In genomic region chr19:35256566-35256965, GRCh38 we compare ENCODE assay signal across 27 cellular contexts. TPM values are rescaled to one million over a fixed set of nuclear protein-coding genes. Genes with fewer than 3 reads are reported as not detected.
DNase-seq lines count a peak whose midpoint lies in the region; ATAC-seq, FAIRE-seq and TF ChIP-seq lines count a peak whose summit lies in the region.
"Had no signal": no experiment of that assay in that cellular context is flagged by ENCODE, and none has a peak within 500 bp of the region (broad histone marks: within the 10 kb centered on the region; RNA-seq: fewer than 3 reads in every experiment).

No MANE protein-coding gene starts in this region.

- TF ChIP-seq RAD21 in GM12878 (IDR thresholded peaks at IDR 0.05; ENCODE audit: insufficient read depth, low read depth, low read length): no peak

- peak overlapping the region; percentile 48 for H3K27ac Mint-ChIP-seq in type B pancreatic cell

- H3K4me3 ChIP-seq in heart right ventricle (no peak overlapping the region), GM12878 (no peak overlapping the region)
- H3K4me3 ChIP-seq: BLaER1, MG63, SJCRH30 had no signal

- no TSS peak for BruUV-seq in GM12878 (replicated peaks; lab: Mats Ljungman, UMichigan)

- no peak overlapping the region for H3K27ac ChIP-seq in heart right ventricle
- H3K27ac ChIP-seq in GM12878 (ENCODE audit: control insufficient read depth, insufficient read depth): no peak overlapping the region
- H3K27ac ChIP-seq: 22Rv1, BLaER1, SJCRH30 had no signal

- RAD21 ChIA-PET in GM12878 (lab: Charles Lee; ENCODE audit: unreplicated experiment): interaction anchor here (1.2 kb wide), 1 partner anchor 8 kb away, joined by 3 read pairs; no protein-coding TSS in a partner anchor

- no peak overlapping the region for H3K4me3 Mint-ChIP-seq in type B pancreatic cell

- TF ChIP-seq POLR2A in GM12878 (IDR thresholded peaks at IDR 0.05; ENCODE audit: low read depth, low read length): no peak

- peaks cover 14% of the 10 kb centered on the region for H3K4me1 Mint-ChIP-seq in type B pancreatic cell (ENCODE audit: unreplicated experiment)

- no peaks in the 10 kb centered on the region; the same call in none of the 2 replicates for H3K79me2 ChIP-seq in GM12878 (ENCODE audit: control insufficient read depth, insufficient read depth, low read length)

- H3K9me3 Mint-ChIP-seq in type B pancreatic cell: no peaks in the 10 kb centered on the region
- H3K9me3 Mint-ChIP-seq: CD8-positive, alpha-beta memory T cell had no signal

- no peak overlapping the region for H2AFZ ChIP-seq in GM12878 (ENCODE audit: control insufficient read depth, low read depth, low read length)

- H4K20me1 ChIP-seq in GM12878 (ENCODE audit: control insufficient read depth, insufficient read depth): no peaks in the 10 kb centered on the region
- H4K20me1 ChIP-seq: BLaER1 had no signal

- in situ Hi-C loops in GM12878 (cut with MboI): no loop called here

- H3K36me3 ChIP-seq in heart right ventricle (no peaks in the 10 kb centered on the region), GM12878 (ENCODE audit: control insufficient read depth in 2 of 2, insufficient read depth in 2 of 2, low read length in 1 of 2) (peaks cover 4% of the 10 kb centered on the region in 2 experiments; a peak in 3 of 4 replicates)
- H3K36me3 ChIP-seq: BLaER1, MG63, SJCRH30 had no signal

- TF ChIP-seq EP300 in GM12878 (IDR thresholded peaks at IDR 0.05; ENCODE audit: borderline replicate concordance in 1 of 2, control insufficient read depth in 1 of 2, low read depth in 2 of 2, low read length in 2 of 2): no peak

- no peaks in the 10 kb centered on the region for H3K27me3 Mint-ChIP-seq in type B pancreatic cell
- H3K27me3 Mint-ChIP-seq: CD8-positive, alpha-beta memory T cell had no signal

- no peak for FAIRE-seq in GM12878 (lab: Jason Lieb, UNC)
- FAIRE-seq: G401.6, GM19239, H1, RCC 7860 had no signal

- DNase-seq in activated CD4-positive, CD25-positive, alpha-beta regulatory T cell treated with anti-CD3 and anti-CD28 coated beads, Interleukin-2, amount 50 U/mL, for 72 hours: peak; percentile 17
- DNase-seq in cardiac septum (ENCODE audit: low spot score) (peak; percentile 12), heart right ventricle (no peak), GM12878 (ENCODE audit: low read depth, low spot score) (no peak), type B pancreatic cell (ENCODE audit: extremely low spot score, unreplicated experiment) (no peak), GF-D8 (lab: John Stamatoyannopoulos, UW) (no peak)
- DNase-seq: ACHN; Calu3; CD8-positive, alpha-beta memory T cell; MG63; NCI-H1417 treated with DMSO at 0.1 percent for 48 hours; NCI-H187; NCI-H2107; NCI-H446 treated with DMSO at 0.1 percent for 48 hours; NCI-H526 treated with DMSO at 0.1 percent for 48 hours; OCI-M1; SJCRH30 had no signal

- CTCF ChIA-PET in GM12878 (lab: Yijun Ruan, JAX): interaction anchor here (0.7 kb wide), 1 partner anchor 212 kb away, joined by 3 read pairs; no protein-coding TSS in a partner anchor

- POLR2A ChIA-PET in GM12878 (lab: Charles Lee): no interaction called here

- no peaks in the 10 kb centered on the region for H3K9me3 ChIP-seq in heart right ventricle
- H3K9me3 ChIP-seq in GM12878 (replicated peaks; ENCODE audit: control insufficient read depth, insufficient read depth, low read length): no peaks in the 10 kb centered on the region
- H3K9me3 ChIP-seq: BLaER1, MG63, SJCRH30 had no signal

- no peak overlapping the region for H3K9ac ChIP-seq in GM12878 (ENCODE audit: control insufficient read depth, insufficient read depth, low read length)
- H3K9ac ChIP-seq: BLaER1 had no signal

- ATAC-seq in activated CD4-positive, CD25-positive, alpha-beta regulatory T cell treated with anti-CD3 and anti-CD28 coated beads, Interleukin-2, amount 50 U/mL, for 24 hours: no peak
- ATAC-seq in heart right ventricle: no peak
- no peak for ATAC-seq in GM12878
- ATAC-seq in HG02970 (IDR thresholded peaks at IDR 0.05; ENCODE audit: low FRiP score, unreplicated experiment): no peak

- intact Hi-C loops in cardiac septum (cut with DNase I): no loop called here
- intact Hi-C loops in heart right ventricle (cut with DNase I): loop anchor here in 1 of 10 donors (10.0 kb wide), 1 partner anchor 102 kb away; the partner anchor contains the start of gene FXYD5
- intact Hi-C loops in GM12878 (cut with micrococcal nuclease; ENCODE audit: unreplicated experiment): no loop called here

- no peak overlapping the region for H3K4me2 ChIP-seq in GM12878 (ENCODE audit: control insufficient read depth, insufficient read depth)
- H3K4me2 ChIP-seq: BLaER1 had no signal

- TF ChIP-seq CTCF in heart right ventricle (IDR thresholded peaks at IDR 0.05) (no peak), GM12878 (IDR thresholded peaks at IDR 0.05 in 2 of 3, conservative IDR thresholded peaks at IDR 0.05 in 1 of 3; ENCODE audit: control insufficient read depth in 2 of 3, extremely low read depth in 1 of 3, insufficient read depth in 1 of 3, low read depth in 3 of 3, low read length in 3 of 3) (no peak), type B pancreatic cell (conservative IDR thresholded peaks at IDR 0.05) (no peak)

- SMC1A ChIA-PET in GM12878 (lab: Charles Lee; ENCODE audit: uncharacterized antibody, unreplicated experiment): interaction anchor here (0.9 to 1.1 kb wide), 3 partner anchors 16 to 119 kb away, joined by 3 to 6 read pairs (median 3); no protein-coding TSS in a partner anchor

- H3K27me3 ChIP-seq in heart right ventricle (peaks cover 0 to 15% (median 0%) of the 10 kb centered on the region in 7 donors), GM12878 (replicated peaks in 1 of 2; ENCODE audit: control insufficient read depth in 2 of 2, insufficient read depth in 2 of 2, low read length in 1 of 2) (no peaks in the 10 kb centered on the region)
- H3K27me3 ChIP-seq: BLaER1, MG63 had no signal

- H3K36me3 Mint-ChIP-seq in type B pancreatic cell: peaks cover 7% of the 10 kb centered on the region

- H3K4me1 ChIP-seq in heart right ventricle (peaks cover 0 to 33% (median 12%) of the 10 kb centered on the region in 9 donors), GM12878 (ENCODE audit: control insufficient read depth, insufficient read depth, low read length) (no peaks in the 10 kb centered on the region)
- H3K4me1 ChIP-seq: SJCRH30 had no signal

- WGBS in heart right ventricle, 2 donors: 69 to 76% methylated on average over 2 of the region's 2 CpGs
- WGBS in GM12878 (ENCODE audit: insufficient coverage, insufficient replicate concordance, low lambda C conversion rate, missing lambda C conversion rate): 4% methylated on average over 2 of the region's 2 CpGs

RNA-seq across cellular contexts. Expression of gene LSR, which starts 7.8 kb away (rescaled TPM):
- total RNA-seq in cardiac septum: 3.4 TPM
- total RNA-seq in heart right ventricle: 1 to 10 TPM; 3.2 to 8.7 (median 5.2) TPM
- polyA plus RNA-seq in heart right ventricle: 10 to 100 TPM; 10.2 to 10.4 TPM
- 33.1 and 34.6 TPM in 2 replicates for total RNA-seq in GM12878 (2013; cell fraction: nucleolus; rRNA removed)
- total RNA-seq in GM12878 (2014; rRNA removed): 36.9 and 48.1 TPM in 2 replicates
- 7.5 and 14.4 TPM in 2 replicates for total RNA-seq in GM12878 (2014; rRNA removed; fragmentation: Illumina TruSeq; extraction: Trizol)
- total RNA-seq in GM12878 (2021): 44.1 and 48.8 TPM in 2 replicates
- 7.4 TPM for polyA plus RNA-seq in GM12878 (2011; ENCODE audit: low read depth)
- 6.1 and 24.3 TPM in 2 replicates for polyA plus RNA-seq in GM12878 (2011; rRNA removed)
- polyA plus RNA-seq in GM12878 (2011; cell fraction: cytosol; rRNA removed): 22.8 and 24.7 TPM in 2 replicates
- polyA plus RNA-seq in GM12878 (2011; cell fraction: nucleus; rRNA removed): 64.4 and 68.8 TPM in 2 replicates
- polyA plus RNA-seq in GM12878 (2012): 20.0 and 27.4 TPM in 2 replicates
- 3.3 and 12.4 TPM in 2 replicates for polyA plus RNA-seq in GM12878 (2014; fragmentation: Illumina TruSeq; extraction: Trizol)
- polyA plus RNA-seq in GM12878 (2014; fragmentation: Nextera tagmentation; extraction: Ambion mirVana): under 1 TPM; 0.26 to 0.84 TPM
- polyA plus RNA-seq in GM12878 (2014; rRNA removed): 28.3 and 37.6 TPM in 2 replicates
- polyA plus RNA-seq in GM12878 (2016; fragmentation: Nextera tagmentation; extraction: Ambion mirVana): 10 to 100 TPM; 35.7 to 53.9 TPM
- 21.7 and 34.3 TPM in 2 replicates for polyA minus RNA-seq in GM12878 (2011; rRNA and poly(A)+ RNA removed)
- polyA minus RNA-seq in GM12878 (2011; cell fraction: cytosol; rRNA and poly(A)+ RNA removed): 35.6 and 45.4 TPM in 2 replicates
- 41.6 and 85.2 TPM in 2 replicates for polyA minus RNA-seq in GM12878 (2011; cell fraction: nucleus; rRNA and poly(A)+ RNA removed)
- total RNA-seq in type B pancreatic cell (ENCODE audit: low replicate concordance): 78.5 and 155 TPM in 2 replicates

RNA-seq across cellular contexts. Expression of gene USF2, which starts 12.2 kb away (rescaled TPM):
- total RNA-seq in cardiac septum: 174 TPM
- 100 to 1,000 TPM; 134 to 185 (median 151) TPM for total RNA-seq in heart right ventricle
- polyA plus RNA-seq in heart right ventricle: 100 to 1,000 TPM; 125 to 171 TPM
- 101 and 123 TPM in 2 replicates for total RNA-seq in GM12878 (2013; cell fraction: nucleolus; rRNA removed)
- total RNA-seq in GM12878 (2014; rRNA removed): 80.2 and 94.2 TPM in 2 replicates
- 49.2 and 62.2 TPM in 2 replicates for total RNA-seq in GM12878 (2014; rRNA removed; fragmentation: Illumina TruSeq; extraction: Trizol)
- 131 and 143 TPM in 2 replicates for total RNA-seq in GM12878 (2021)
- 38.1 TPM for polyA plus RNA-seq in GM12878 (2011; ENCODE audit: low read depth)
- 108 and 157 TPM in 2 replicates for polyA plus RNA-seq in GM12878 (2011; rRNA removed)
- polyA plus RNA-seq in GM12878 (2011; cell fraction: cytosol; rRNA removed): 108 and 167 TPM in 2 replicates
- polyA plus RNA-seq in GM12878 (2011; cell fraction: nucleus; rRNA removed): 228 and 254 TPM in 2 replicates
- 133 and 151 TPM in 2 replicates for polyA plus RNA-seq in GM12878 (2012)
- polyA plus RNA-seq in GM12878 (2014; fragmentation: Illumina TruSeq; extraction: Trizol): 47.1 and 68.9 TPM in 2 replicates
- polyA plus RNA-seq in GM12878 (2014; fragmentation: Nextera tagmentation; extraction: Ambion mirVana): 1 to 10 TPM in 1 of 2 experiments, under 1 TPM in 1; 0.56 to 2.1 TPM
- polyA plus RNA-seq in GM12878 (2014; rRNA removed): 131 and 157 TPM in 2 replicates
- 10 to 100 TPM; 13.4 to 13.6 TPM for polyA plus RNA-seq in GM12878 (2016; fragmentation: Nextera tagmentation; extraction: Ambion mirVana)
- polyA minus RNA-seq in GM12878 (2011; rRNA and poly(A)+ RNA removed): 84.5 and 85.5 TPM in 2 replicates
- polyA minus RNA-seq in GM12878 (2011; cell fraction: cytosol; rRNA and poly(A)+ RNA removed): 46.8 and 58.7 TPM in 2 replicates
- 33.0 and 57.6 TPM in 2 replicates for polyA minus RNA-seq in GM12878 (2011; cell fraction: nucleus; rRNA and poly(A)+ RNA removed)
- 107 and 133 TPM in 2 replicates for total RNA-seq in type B pancreatic cell (ENCODE audit: low replicate concordance)

RNA-seq across cellular contexts. Expression of gene HAMP, which starts 25.8 kb away (rescaled TPM):
- total RNA-seq in cardiac septum: not detected
- 1 to 10 TPM in 1 of 10 donors, under 1 TPM in 1, not detected in 8; 0.44 to 3.9 TPM for total RNA-seq in heart right ventricle
- 10 to 100 TPM in 1 of 2 donors, not detected in 1; 13.7 TPM for polyA plus RNA-seq in heart right ventricle
- total RNA-seq in GM12878 (2013; cell fraction: nucleolus; rRNA removed): 0.17 TPM in 1 of 2 replicates, not detected in the other
- 0.45 TPM in 1 of 2 replicates, not detected in the other for total RNA-seq in GM12878 (2014; rRNA removed)
- total RNA-seq in GM12878 (2014; rRNA removed; fragmentation: Illumina TruSeq; extraction: Trizol): 0.36 TPM in 1 of 2 replicates, not detected in the other
- total RNA-seq in GM12878 (2021): not detected in 2 replicates
- polyA plus RNA-seq in GM12878 (2011; ENCODE audit: low read depth): 0.31 TPM
- 0.03 TPM in 1 of 2 replicates, not detected in the other for polyA plus RNA-seq in GM12878 (2011; rRNA removed)
- polyA plus RNA-seq in GM12878 (2011; cell fraction: cytosol; rRNA removed): 0.15 TPM in 1 of 2 replicates, not detected in the other
- polyA plus RNA-seq in GM12878 (2011; cell fraction: nucleus; rRNA removed): 0.42 and 0.45 TPM in 2 replicates
- polyA plus RNA-seq in GM12878 (2012): 0.17 and 0.26 TPM in 2 replicates
- polyA plus RNA-seq in GM12878 (2014; fragmentation: Illumina TruSeq; extraction: Trizol): 0.10 TPM in 1 of 2 replicates, not detected in the other
- polyA plus RNA-seq in GM12878 (2014; fragmentation: Nextera tagmentation; extraction: Ambion mirVana): under 1 TPM; 0.58 to 0.71 TPM
- polyA plus RNA-seq in GM12878 (2014; rRNA removed): 0.53 TPM in 1 of 2 replicates, not detected in the other
- under 1 TPM; 0.23 to 0.63 TPM for polyA plus RNA-seq in GM12878 (2016; fragmentation: Nextera tagmentation; extraction: Ambion mirVana)
- polyA minus RNA-seq in GM12878 (2011; rRNA and poly(A)+ RNA removed): 0.07 and 0.15 TPM in 2 replicates
- not detected in 2 replicates for polyA minus RNA-seq in GM12878 (2011; cell fraction: cytosol; rRNA and poly(A)+ RNA removed)
- polyA minus RNA-seq in GM12878 (2011; cell fraction: nucleus; rRNA and poly(A)+ RNA removed): 0.24 and 0.77 TPM in 2 replicates
- total RNA-seq in type B pancreatic cell (ENCODE audit: low replicate concordance): 0.59 and 1.2 TPM in 2 replicates
- total RNA-seq: Daoy, H1, LHCN-M2 had no signal
- polyA plus RNA-seq: CD8-positive, alpha-beta memory T cell had no signal

RNA-seq across cellular contexts. Expression of gene FAM187B, which starts 28.0 kb away (rescaled TPM):
- total RNA-seq in cardiac septum: not detected
- under 1 TPM in 1 of 10 donors, not detected in 9; 0.48 TPM for total RNA-seq in heart right ventricle
- polyA plus RNA-seq in heart right ventricle: not detected
- not detected in 2 replicates for total RNA-seq in GM12878 (2013; cell fraction: nucleolus; rRNA removed)
- not detected in 2 replicates for total RNA-seq in GM12878 (2014; rRNA removed)
- not detected in 2 replicates for total RNA-seq in GM12878 (2014; rRNA removed; fragmentation: Illumina TruSeq; extraction: Trizol)
- total RNA-seq in GM12878 (2021): not detected in 2 replicates
- polyA plus RNA-seq in GM12878 (2011; ENCODE audit: low read depth): not detected
- polyA plus RNA-seq in GM12878 (2011; rRNA removed): 0.05 TPM in 1 of 2 replicates, not detected in the other
- polyA plus RNA-seq in GM12878 (2011; cell fraction: cytosol; rRNA removed): not detected in 2 replicates
- polyA plus RNA-seq in GM12878 (2011; cell fraction: nucleus; rRNA removed): not detected in 2 replicates
- not detected in 2 replicates for polyA plus RNA-seq in GM12878 (2012)
- not detected in 2 replicates for polyA plus RNA-seq in GM12878 (2014; fragmentation: Illumina TruSeq; extraction: Trizol)
- not detected for polyA plus RNA-seq in GM12878 (2014; fragmentation: Nextera tagmentation; extraction: Ambion mirVana)
- polyA plus RNA-seq in GM12878 (2014; rRNA removed): not detected in 2 replicates
- polyA plus RNA-seq in GM12878 (2016; fragmentation: Nextera tagmentation; extraction: Ambion mirVana): not detected
- not detected in 2 replicates for polyA minus RNA-seq in GM12878 (2011; rRNA and poly(A)+ RNA removed)
- not detected in 2 replicates for polyA minus RNA-seq in GM12878 (2011; cell fraction: cytosol; rRNA and poly(A)+ RNA removed)
- polyA minus RNA-seq in GM12878 (2011; cell fraction: nucleus; rRNA and poly(A)+ RNA removed): not detected in 2 replicates
- not detected in 2 replicates for total RNA-seq in type B pancreatic cell (ENCODE audit: low replicate concordance)
- total RNA-seq: Calu3; CD8-positive, alpha-beta memory T cell; Daoy; H1; LHCN-M2; SJCRH30 had no signal
- polyA plus RNA-seq: CD8-positive, alpha-beta memory T cell; H1 had no signal

RNA-seq across cellular contexts. Expression of gene MAG, which starts 35.4 kb away (rescaled TPM):
- not detected for total RNA-seq in cardiac septum
- total RNA-seq in heart right ventricle: under 1 TPM in 1 of 10 donors, not detected in 9; 0.39 TPM
- polyA plus RNA-seq in heart right ventricle: under 1 TPM in 1 of 2 donors, not detected in 1; 0.04 TPM
- total RNA-seq in GM12878 (2013; cell fraction: nucleolus; rRNA removed): 1.0 and 2.8 TPM in 2 replicates
- total RNA-seq in GM12878 (2014; rRNA removed): 0.11 and 0.17 TPM in 2 replicates
- total RNA-seq in GM12878 (2014; rRNA removed; fragmentation: Illumina TruSeq; extraction: Trizol): 0.05 and 0.09 TPM in 2 replicates
- total RNA-seq in GM12878 (2021): 0.27 and 0.56 TPM in 2 replicates
- not detected for polyA plus RNA-seq in GM12878 (2011; ENCODE audit: low read depth)
- polyA plus RNA-seq in GM12878 (2011; rRNA removed): 0.03 and 0.23 TPM in 2 replicates
- polyA plus RNA-seq in GM12878 (2011; cell fraction: cytosol; rRNA removed): 0.10 and 0.13 TPM in 2 replicates
- polyA plus RNA-seq in GM12878 (2011; cell fraction: nucleus; rRNA removed): 0.26 and 0.28 TPM in 2 replicates
- polyA plus RNA-seq in GM12878 (2012): 0.11 TPM in 1 of 2 replicates, not detected in the other
- polyA plus RNA-seq in GM12878 (2014; fragmentation: Illumina TruSeq; extraction: Trizol): 0.06 TPM in 2 replicates
- not detected for polyA plus RNA-seq in GM12878 (2014; fragmentation: Nextera tagmentation; extraction: Ambion mirVana)
- 0.63 and 0.82 TPM in 2 replicates for polyA plus RNA-seq in GM12878 (2014; rRNA removed)
- under 1 TPM; 0.16 to 0.23 TPM for polyA plus RNA-seq in GM12878 (2016; fragmentation: Nextera tagmentation; extraction: Ambion mirVana)
- polyA minus RNA-seq in GM12878 (2011; rRNA and poly(A)+ RNA removed): 0.10 and 0.22 TPM in 2 replicates
- polyA minus RNA-seq in GM12878 (2011; cell fraction: cytosol; rRNA and poly(A)+ RNA removed): 0.53 TPM in 1 of 2 replicates, not detected in the other
- not detected in 2 replicates for polyA minus RNA-seq in GM12878 (2011; cell fraction: nucleus; rRNA and poly(A)+ RNA removed)
- total RNA-seq in type B pancreatic cell (ENCODE audit: low replicate concordance): 2.1 TPM in 1 of 2 replicates, not detected in the other
- total RNA-seq: Calu3; CD8-positive, alpha-beta memory T cell; Daoy; LHCN-M2 had no signal

Comparison
In these comparisons a context has a peak if more than half of its experiments do, and no peak if none do; other contexts are left out.
1. DNase-seq: peak in activated CD4-positive, CD25-positive, alpha-beta regulatory T cell treated with anti-CD3 and anti-CD28 coated beads, Interleukin-2, amount 50 U/mL, for 72 hours (single experiment) and cardiac septum (single experiment); none in heart right ventricle (0 of 2), GM12878 (single experiment), type B pancreatic cell (single experiment) and GF-D8 (single experiment).